Comparison of ENCODE assay signal across 26 cellular contexts in genomic region chr16:66135838-66136237, GRCh38.
DNase-seq lines count a peak whose midpoint lies in the region; ATAC-seq, FAIRE-seq and TF ChIP-seq lines count a peak whose summit lies in the region.
"Had no signal": no experiment of that assay in that cellular context is flagged by ENCODE, and none has a peak within 500 bp of the region (broad histone marks: within the 10 kb centered on the region; RNA-seq: fewer than 3 reads in every experiment).

No MANE protein-coding gene starts in this region.

- H2BK5ac ChIP-seq in H1 (ENCODE audit: low read depth, low read length) (no peak overlapping the region), mesenchymal stem cell (ENCODE audit: low read depth, low read length, poor library complexity, severe bottlenecking) (no peak overlapping the region)

- FAIRE-seq in H1 (lab: Jason Lieb, UNC): no peak
- FAIRE-seq: A549, GM12878, HTR-8/SVneo had no signal

- H3K4me2 ChIP-seq in H1 (ENCODE audit: insufficient read depth in 1 of 2, low read depth in 2 of 2, low read length in 2 of 2) (no peak overlapping the region), mesenchymal stem cell (ENCODE audit: low read length, poor library complexity, severe bottlenecking) (no peak overlapping the region)
- H3K4me2 ChIP-seq: A549 had no signal

- H4K8ac ChIP-seq in H1 (ENCODE audit: extremely low read depth, insufficient read depth, low read length) (no peak overlapping the region), mesenchymal stem cell (ENCODE audit: low read length) (peak overlapping the region; percentile 45)

- H3K27me3 Mint-ChIP-seq in Caco-2 (ENCODE audit: insufficient read depth, unreplicated experiment): peaks cover 7% of the 10 kb centered on the region
- peaks cover 2% of the 10 kb centered on the region for H3K27me3 Mint-ChIP-seq in activated CD4-positive, alpha-beta T cell treated with anti-CD3 and anti-CD28 coated beads, Interleukin-2, amount 10 ng/mL, durations not matched to agents 24 days and 14 days
- H3K27me3 Mint-ChIP-seq: IgD-negative memory B cell had no signal

- H2BK120ac ChIP-seq in H1 (replicated peaks; ENCODE audit: low read depth, low read length) (no peak overlapping the region), mesenchymal stem cell (ENCODE audit: low read depth, low read length) (no peak overlapping the region)

- no peak overlapping the region for H3K4me3 Mint-ChIP-seq in Caco-2 (ENCODE audit: unreplicated experiment)
- no peak overlapping the region for H3K4me3 Mint-ChIP-seq in activated CD4-positive, alpha-beta T cell treated with anti-CD3 and anti-CD28 coated beads, Interleukin-2, amount 10 ng/mL, durations not matched to agents 24 days and 14 days
- H3K4me3 Mint-ChIP-seq: B cell; CD4-positive, CD25-positive, alpha-beta regulatory T cell; IgD-negative memory B cell had no signal

- H3K4me3 ChIP-seq in Caco-2 (ENCODE audit: low read depth, low read length): no peak overlapping the region
- no peak overlapping the region for H3K4me3 ChIP-seq in H1 (ENCODE audit: extremely low read depth in 1 of 4, insufficient read depth in 2 of 4, low read depth in 3 of 4, low read length in 4 of 4)
- no peak overlapping the region for H3K4me3 ChIP-seq in mesenchymal stem cell (ENCODE audit: insufficient read depth in 1 of 2, low read depth in 1 of 2, low read length in 2 of 2)
- no peak overlapping the region for H3K4me3 ChIP-seq in tibial artery
- H3K4me3 ChIP-seq: A549, GM12878, GM23248, HAP-1, Peyer's patch, SJSA1 had no signal

- BruUV-seq in Caco-2 (replicated peaks; lab: Mats Ljungman, UMichigan): no TSS peak

- no peaks in the 10 kb centered on the region for H3K9me3 ChIP-seq in Caco-2
- H3K9me3 ChIP-seq in H1 (ENCODE audit: insufficient read depth in 2 of 2, low read depth in 1 of 2, low read length in 1 of 2): no peaks in the 10 kb centered on the region
- H3K9me3 ChIP-seq in mesenchymal stem cell (ENCODE audit: control insufficient read depth, low read length): no peaks in the 10 kb centered on the region
- no peaks in the 10 kb centered on the region for H3K9me3 ChIP-seq in tibial artery
- H3K9me3 ChIP-seq: A549, HAP-1, Peyer's patch, SJSA1 had no signal

- H2BK20ac ChIP-seq in H1 (ENCODE audit: low read length): no peak overlapping the region

- POLR2A ChIA-PET in Caco-2 (lab: Charles Lee): interaction anchor here (0.7 to 1.0 kb wide), 2 partner anchors 17 to 129 kb away, joined by 3 to 5 read pairs; no protein-coding TSS in a partner anchor
- POLR2A ChIA-PET in H1 (lab: Charles Lee; ENCODE audit: partially characterized antibody): no interaction called here

- no peak for TF ChIP-seq RAD21 in H1 (IDR thresholded peaks at IDR 0.05 in 1 of 2, conservative IDR thresholded peaks at IDR 0.05 in 1 of 2; ENCODE audit: low read depth in 2 of 2, low read length in 2 of 2)

- H3K9me3 Mint-ChIP-seq in Caco-2 (ENCODE audit: unreplicated experiment): no peaks in the 10 kb centered on the region
- no peaks in the 10 kb centered on the region for H3K9me3 Mint-ChIP-seq in activated CD4-positive, alpha-beta T cell treated with anti-CD3 and anti-CD28 coated beads, Interleukin-2, amount 10 ng/mL, durations not matched to agents 24 days and 14 days
- H3K9me3 Mint-ChIP-seq: CD4-positive, CD25-positive, alpha-beta regulatory T cell; IgD-negative memory B cell had no signal

- H3K36me3 Mint-ChIP-seq in Caco-2 (ENCODE audit: insufficient read depth, unreplicated experiment): no peaks in the 10 kb centered on the region
- no peaks in the 10 kb centered on the region for H3K36me3 Mint-ChIP-seq in activated CD4-positive, alpha-beta T cell treated with anti-CD3 and anti-CD28 coated beads, Interleukin-2, amount 10 ng/mL, durations not matched to agents 24 days and 14 days (ENCODE audit: low read depth)
- H3K36me3 Mint-ChIP-seq: CD4-positive, CD25-positive, alpha-beta regulatory T cell had no signal

- intact Hi-C loops in Caco-2 (cut with micrococcal nuclease; ENCODE audit: unreplicated experiment): loop anchor here (2.0 kb wide), 1 partner anchor 17 kb away; no protein-coding TSS in a partner anchor
- intact Hi-C loops in tibial artery (cut with DNase I; ENCODE audit: low total_unique reads): no loop called here
- intact Hi-C loops in activated CD4-positive, alpha-beta T cell treated with anti-CD3 and anti-CD28 coated beads, Interleukin-2, amount 10 ng/mL, durations not matched to agents 24 days and 14 days (cut with micrococcal nuclease): no loop called here

- H2AFZ ChIP-seq in H1 (ENCODE audit: low read length) (no peak overlapping the region), mesenchymal stem cell (ENCODE audit: low read depth, low read length) (no peak overlapping the region)
- H2AFZ ChIP-seq: GM23248 had no signal

- H3K4me1 Mint-ChIP-seq in Caco-2 (ENCODE audit: low read depth, unreplicated experiment): no peaks in the 10 kb centered on the region
- H3K4me1 Mint-ChIP-seq in activated CD4-positive, alpha-beta T cell treated with anti-CD3 and anti-CD28 coated beads, Interleukin-2, amount 10 ng/mL, durations not matched to agents 24 days and 14 days: no peaks in the 10 kb centered on the region
- H3K4me1 Mint-ChIP-seq: B cell; CD4-positive, CD25-positive, alpha-beta regulatory T cell; IgD-negative memory B cell had no signal

- H2BK12ac ChIP-seq in H1 (ENCODE audit: low read depth, low read length): no peak overlapping the region
- peak overlapping the region; percentile 2 to 49 for H2BK12ac ChIP-seq in mesenchymal stem cell (ENCODE audit: low read length in 2 of 2)

- no peak overlapping the region for H3K56ac ChIP-seq in H1 (replicated peaks; ENCODE audit: insufficient read length, low read depth, low read length)

- no peak overlapping the region for H3K9ac ChIP-seq in H1 (replicated peaks in 1 of 4; ENCODE audit: extremely low read depth in 1 of 4, low read depth in 3 of 4, low read length in 3 of 4)
- H3K9ac ChIP-seq in mesenchymal stem cell (ENCODE audit: low read length): no peak overlapping the region
- H3K9ac ChIP-seq: GM23248 had no signal

- CTCF ChIA-PET in Caco-2 (lab: Charles Lee) (no interaction called here), H1 (lab: Charles Lee; ENCODE audit: partially characterized antibody) (interaction anchor here (1.0 kb wide), 2 partner anchors 30 to 285 kb away, joined by 3 read pairs; no protein-coding TSS in a partner anchor)

- no peaks in the 10 kb centered on the region for H3K79me2 ChIP-seq in H1 (ENCODE audit: control insufficient read depth in 1 of 2, insufficient read depth in 2 of 2, low read length in 2 of 2)

- no peak for TF ChIP-seq CTCF in Caco-2 (IDR thresholded peaks at IDR 0.05; ENCODE audit: insufficient read depth in 1 of 2, low read depth in 1 of 2, low read length in 1 of 2, severe bottlenecking in 1 of 2, unreplicated experiment in 1 of 2)
- no peak for TF ChIP-seq CTCF in H1 (IDR thresholded peaks at IDR 0.05; ENCODE audit: control extremely low read depth in 1 of 3, insufficient read depth in 1 of 3, low read depth in 1 of 3, low read length in 3 of 3)
- TF ChIP-seq CTCF in tibial artery (IDR thresholded peaks at IDR 0.05): no peak

- no peak overlapping the region for H4K91ac ChIP-seq in H1 (replicated peaks; ENCODE audit: insufficient read length, low read length)
- no peak overlapping the region for H4K91ac ChIP-seq in mesenchymal stem cell (ENCODE audit: low read length)

- no peak for TF ChIP-seq POLR2A in H1 (IDR thresholded peaks at IDR 0.05; ENCODE audit: control extremely low read depth in 1 of 2, low read depth in 2 of 2, low read length in 2 of 2)

- no peaks in the 10 kb centered on the region for H3K27me3 ChIP-seq in Caco-2 (replicated peaks; ENCODE audit: control insufficient read depth, insufficient read depth, low read length)
- no peaks in the 10 kb centered on the region for H3K27me3 ChIP-seq in H1 (replicated peaks in 1 of 4; ENCODE audit: control insufficient read depth in 3 of 4, extremely low read depth in 1 of 4, insufficient read depth in 3 of 4, low read length in 3 of 4)
- H3K27me3 ChIP-seq in mesenchymal stem cell (ENCODE audit: control insufficient read depth in 1 of 2, insufficient read depth in 1 of 2, low read length in 2 of 2): no peaks in the 10 kb centered on the region
- H3K27me3 ChIP-seq in tibial artery: no peaks in the 10 kb centered on the region
- H3K27me3 ChIP-seq: Peyer's patch, SJSA1 had no signal

- H2AK5ac ChIP-seq in H1 (ENCODE audit: low read depth, low read length) (no peak overlapping the region), mesenchymal stem cell (ENCODE audit: low read length, severe bottlenecking) (peak overlapping the region; percentile 20)

- no peaks in the 10 kb centered on the region for H3K23me2 ChIP-seq in H1 (ENCODE audit: low read depth, low read length)

- H3K4ac ChIP-seq in H1 (replicated peaks; ENCODE audit: insufficient read length, low read depth, low read length) (no peak overlapping the region), mesenchymal stem cell (ENCODE audit: low read depth in 1 of 2, low read length in 2 of 2) (no peak overlapping the region)

- H3K14ac ChIP-seq in H1 (ENCODE audit: insufficient read length) (no peak overlapping the region), mesenchymal stem cell (ENCODE audit: low read length in 2 of 2) (no peak overlapping the region)

- H3K27ac ChIP-seq in H1 (ENCODE audit: low read depth, low read length) (no peak overlapping the region), mesenchymal stem cell (ENCODE audit: low read length, poor library complexity, severe bottlenecking) (peak overlapping the region; percentile 6), tibial artery (peak overlapping the region; percentile 39 to 56)
- H3K27ac ChIP-seq: A549, GM23248, Peyer's patch, SJSA1 had no signal

- H4K20me1 ChIP-seq in H1 (replicated peaks in 1 of 2; ENCODE audit: control insufficient read depth in 1 of 2, insufficient read depth in 2 of 2, low read length in 2 of 2): no peaks in the 10 kb centered on the region

- H3K27ac Mint-ChIP-seq in Caco-2 (ENCODE audit: unreplicated experiment): peak overlapping the region; percentile 40
- no peak overlapping the region for H3K27ac Mint-ChIP-seq in activated CD4-positive, alpha-beta T cell treated with anti-CD3 and anti-CD28 coated beads, Interleukin-2, amount 10 ng/mL, durations not matched to agents 24 days and 14 days
- H3K27ac Mint-ChIP-seq: B cell; CD4-positive, CD25-positive, alpha-beta regulatory T cell; IgD-negative memory B cell had no signal

- H2BK15ac ChIP-seq in H1 (ENCODE audit: low read length) (0 out of 2 replicates have a peak overlapping the region, but pooled peaks have one; percentile 18), mesenchymal stem cell (ENCODE audit: low read depth, poor library complexity, severe bottlenecking) (no peak overlapping the region)

- no peaks in the 10 kb centered on the region for H3K36me3 ChIP-seq in Caco-2 (ENCODE audit: control insufficient read depth, insufficient read depth, low read length)
- H3K36me3 ChIP-seq in H1 (ENCODE audit: control insufficient read depth in 2 of 4, insufficient read depth in 4 of 4, low read length in 3 of 4): no peaks in the 10 kb centered on the region
- H3K36me3 ChIP-seq in mesenchymal stem cell (ENCODE audit: control insufficient read depth in 1 of 2, insufficient read depth in 2 of 2, low read depth in 1 of 2, low read length in 2 of 2): no peaks in the 10 kb centered on the region
- no peaks in the 10 kb centered on the region for H3K36me3 ChIP-seq in tibial artery
- H3K36me3 ChIP-seq: HAP-1, Peyer's patch, SJSA1 had no signal

- H3K18ac ChIP-seq in H1 (ENCODE audit: extremely low read depth, low read length): no peak overlapping the region
- no peak overlapping the region for H3K18ac ChIP-seq in mesenchymal stem cell (ENCODE audit: low read depth in 1 of 2, low read length in 2 of 2)

- DNase-seq in Caco-2 (no peak), H1 (ENCODE audit: low read depth in 1 of 2, low spot score in 2 of 2) (no peak), mesenchymal stem cell (no peak), tibial artery (no peak), DMS53 (lab: John Stamatoyannopoulos, UW) (no peak)
- no peak for DNase-seq in activated CD4-positive, alpha-beta T cell treated with anti-CD3 and anti-CD28 coated beads, Interleukin-2, amount 10 ng/mL, durations not matched to agents 24 days and 14 days
- DNase-seq: CD4-positive, CD25-positive, alpha-beta regulatory T cell; DMS79 treated with DMSO at 0.1 percent for 48 hours; GM23248; Karpas-422; MV-4-11; NCI-H1694; NCI-H2081; NCI-H2171; NCI-H345; NCI-H524; NCI-H82 had no signal

- no peaks in the 10 kb centered on the region for H3K79me1 ChIP-seq in H1 (ENCODE audit: low read depth, low read length)
- no peaks in the 10 kb centered on the region for H3K79me1 ChIP-seq in mesenchymal stem cell (replicated peaks; ENCODE audit: low read length, poor library complexity, severe bottlenecking)

- H3K4me1 ChIP-seq in Caco-2: peaks cover 9% of the 10 kb centered on the region; the same call in 1 of the 2 replicates
- H3K4me1 ChIP-seq in H1 (replicated peaks in 1 of 4; ENCODE audit: control insufficient read depth in 3 of 4, insufficient read depth in 4 of 4, low read length in 3 of 4): no peaks in the 10 kb centered on the region; a peak in 2 of 7 replicates
- peaks cover 18% of the 10 kb centered on the region for H3K4me1 ChIP-seq in mesenchymal stem cell (ENCODE audit: control insufficient read depth, insufficient read depth, low read depth, low read length)
- H3K4me1 ChIP-seq in tibial artery: peaks cover 0 to 27% (median 14%) of the 10 kb centered on the region in 4 donors
- H3K4me1 ChIP-seq: HAP-1, Peyer's patch had no signal

- H4K5ac ChIP-seq in H1 (ENCODE audit: insufficient read length, low read depth, low read length): no peak overlapping the region

- no peak for TF ChIP-seq EP300 in H1 (IDR thresholded peaks at IDR 0.05; ENCODE audit: borderline replicate concordance in 1 of 2, low read depth in 2 of 2, low read length in 2 of 2)

- 95% methylated on average over 5 of the region's 5 CpGs; no CpG with 5 or more reads in 1 of the 2 experiments for whole genome bisulfite sequencing in H1 (ENCODE audit: extremely low coverage in 1 of 2, insufficient coverage in 1 of 2, insufficient read length in 1 of 2, insufficient replicate concordance in 2 of 2, low coverage in 1 of 2, low lambda C conversion rate in 2 of 2, missing lambda C conversion rate in 1 of 2), 2 experiments
- over 99% methylated on average over 4 of the region's 5 CpGs for WGBS in mesenchymal stem cell

- no peak for ATAC-seq in HG02938 (IDR thresholded peaks at IDR 0.05; ENCODE audit: unreplicated experiment)
- ATAC-seq: A549, GM12878 had no signal

- H3K23ac ChIP-seq in H1 (ENCODE audit: insufficient read length) (no peak overlapping the region), mesenchymal stem cell (ENCODE audit: low read length in 2 of 2) (no peak overlapping the region)
